ENCODE assay signal across 1 cellular context in the genomic region with DNA sequence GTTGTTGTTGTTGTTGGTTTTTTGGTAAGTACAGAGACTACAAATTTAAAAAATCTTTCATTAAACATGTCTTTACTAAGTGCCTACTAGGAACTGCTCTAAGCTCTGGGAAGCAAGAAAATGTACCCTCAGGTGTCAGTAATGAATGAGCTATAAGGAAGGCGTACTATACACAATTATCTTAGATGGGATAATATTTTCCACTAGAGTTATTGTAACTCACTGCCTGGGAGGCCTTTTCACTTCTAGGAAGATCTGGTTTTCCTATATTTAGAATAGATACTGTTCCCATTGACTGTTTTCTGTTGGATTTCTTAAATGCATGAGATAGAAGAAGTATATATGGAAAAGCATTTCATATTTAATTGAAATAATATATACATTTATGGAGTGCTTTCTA.
TF ChIP-seq lines count a peak whose summit lies in the region.

No MANE protein-coding gene starts in this region.

TF ChIP-seq in K562, 482 proteins besides CTCF, POLR2A, EP300 and RAD21:
- TF ChIP-seq FOXA3 (CRISPR knock-in tag; conservative IDR thresholded peaks at IDR 0.05 in 1 of 2, IDR thresholded peaks at IDR 0.05 in 1 of 2) (no peak), FOXJ2 (tag; IDR thresholded peaks at IDR 0.05) (peak; percentile 21; the same call in 1 of the 2 replicates)
